In genomic region chrX:26918633-26919032, GRCh38 we compare ENCODE assay signal across 8 cellular contexts.
DNase-seq lines count a peak whose midpoint lies in the region; ATAC-seq and TF ChIP-seq lines count a peak whose summit lies in the region.

No MANE protein-coding gene starts in this region.

- peak; percentile 25; the same call in 1 of the 2 replicates for TF ChIP-seq CTCF in BE2C (IDR thresholded peaks at IDR 0.05; ENCODE audit: low read depth, low read length)
- TF ChIP-seq CTCF in foreskin keratinocyte (conservative IDR thresholded peaks at IDR 0.05), result peak; percentile 24

- H3K27ac ChIP-seq in foreskin keratinocyte, result no peak overlapping the region

- H3K4me3 ChIP-seq in BE2C (ENCODE audit: low read depth, low read length), result no peak overlapping the region

- no peaks in the 10 kb centered on the region for H3K27me3 ChIP-seq in BE2C
- H3K27me3 ChIP-seq in foreskin keratinocyte, result no peaks in the 10 kb centered on the region

- DNase-seq in BE2C (no peak), NCI-H82 treated with DMSO at 0.1 percent for 48 hours (lab: John Stamatoyannopoulos, UW; ENCODE audit: unreplicated experiment) (peak; percentile 26), foreskin keratinocyte (no peak), cerebellum (ENCODE audit: low spot score) (no peak)
- DNase-seq in NK-92 treated with Interleukin-12 subunit alpha and Interleukin-12 subunit beta, amount 100 ng/mL, for 24 hours (lab: John Stamatoyannopoulos, UW), result no peak

- peak; percentile 62 for ATAC-seq in GM19463 (IDR thresholded peaks at IDR 0.05; ENCODE audit: unreplicated experiment)
- ATAC-seq in foreskin keratinocyte, result no peak
- no peak for ATAC-seq in GM19328 (IDR thresholded peaks at IDR 0.05; ENCODE audit: unreplicated experiment)
- ATAC-seq in HG03175 (IDR thresholded peaks at IDR 0.05; ENCODE audit: unreplicated experiment), result no peak

- H3K4me1 ChIP-seq in BE2C, result no peaks in the 10 kb centered on the region
- no peaks in the 10 kb centered on the region for H3K4me1 ChIP-seq in foreskin keratinocyte

- no peaks in the 10 kb centered on the region for H3K36me3 ChIP-seq in BE2C

- no peaks in the 10 kb centered on the region for H3K9me3 ChIP-seq in BE2C
